In the genomic region with DNA sequence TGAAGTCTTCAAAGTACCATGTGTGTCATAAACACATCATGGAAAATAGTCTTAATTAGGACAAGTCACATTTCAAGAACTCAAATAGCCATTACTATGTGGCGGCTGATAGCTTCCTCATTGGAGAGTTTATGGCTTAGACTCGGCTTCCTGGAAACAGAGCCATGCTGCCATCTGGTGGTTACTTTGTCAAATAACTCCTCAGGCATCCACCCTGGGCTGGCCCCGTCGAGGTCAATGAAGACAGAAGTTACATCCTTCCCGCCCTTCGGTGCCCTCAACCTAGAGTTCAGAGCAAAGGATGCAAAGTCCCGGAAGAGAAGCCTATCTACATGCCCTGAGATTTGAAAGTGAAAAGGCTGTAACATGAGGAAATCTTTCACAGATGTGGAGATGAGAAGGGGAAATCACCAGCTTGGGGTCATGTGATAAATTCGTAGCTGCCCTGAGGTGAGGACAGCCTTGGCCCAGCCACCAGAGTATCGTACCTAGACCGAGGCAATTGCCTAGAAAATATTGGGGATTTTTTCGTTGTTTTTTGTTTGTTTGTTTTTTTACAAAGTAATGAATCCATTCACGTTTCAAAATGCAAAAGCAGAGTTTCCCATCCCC, we compare ENCODE assay signal across 1 cellular context.
TF ChIP-seq lines count a peak whose summit lies in the region.

No MANE protein-coding gene starts in this region.

TF ChIP-seq in H1, 55 proteins besides CTCF, POLR2A, EP300 and RAD21:
- TF ChIP-seq CHD7 (IDR thresholded peaks at IDR 0.05; ENCODE audit: insufficient replicate concordance, low read length) (no peak), FOSL1 (IDR thresholded peaks at IDR 0.05; ENCODE audit: insufficient read depth, low read depth, low read length) (no peak), HDAC2 (IDR thresholded peaks at IDR 0.05; ENCODE audit: borderline replicate concordance in 1 of 2, low read depth in 2 of 2, low read length in 2 of 2) (no peak), TAF1 (IDR thresholded peaks at IDR 0.05; ENCODE audit: low read depth, low read length) (no peak), E2F6 (IDR thresholded peaks at IDR 0.05) (peak; percentile 95), RFX5 (IDR thresholded peaks at IDR 0.05; ENCODE audit: borderline replicate concordance, low read depth, low read length) (no peak), MAX (IDR thresholded peaks at IDR 0.05) (peak; percentile 78), YY1 (IDR thresholded peaks at IDR 0.05; ENCODE audit: low read depth, low read length) (peak; percentile 5; the same call in 1 of the 2 replicates), ZNF274 (IDR thresholded peaks at IDR 0.05; ENCODE audit: borderline replicate concordance, extremely low read depth, low read length) (no peak), NRF1 (IDR thresholded peaks at IDR 0.05; ENCODE audit: low read depth, low read length) (no peak), CTBP2 (IDR thresholded peaks at IDR 0.05; ENCODE audit: borderline replicate concordance, insufficient read depth, insufficient read length, low read length) (no peak), TEAD4 (IDR thresholded peaks at IDR 0.05; ENCODE audit: low read depth, low read length) (peak; percentile 42; the same call in 1 of the 2 replicates), EZH2 (IDR thresholded peaks at IDR 0.05; ENCODE audit: low read depth, low read length, severe bottlenecking) (no peak), CHD1 (IDR thresholded peaks at IDR 0.05; ENCODE audit: low read depth, low read length) (no peak), RXRA (IDR thresholded peaks at IDR 0.05; ENCODE audit: insufficient read depth, low read depth, low read length) (no peak), BCL11A (IDR thresholded peaks at IDR 0.05; ENCODE audit: low read depth in 2 of 2, low read length in 2 of 2) (no peak), SUZ12 (IDR thresholded peaks at IDR 0.05; ENCODE audit: low read length) (no peak), CEBPB (IDR thresholded peaks at IDR 0.05; ENCODE audit: low read depth, low read length) (no peak), GABPA (IDR thresholded peaks at IDR 0.05; ENCODE audit: borderline replicate concordance, insufficient read depth, low read length) (no peak)
- TF ChIP-seq, protein P1, sequence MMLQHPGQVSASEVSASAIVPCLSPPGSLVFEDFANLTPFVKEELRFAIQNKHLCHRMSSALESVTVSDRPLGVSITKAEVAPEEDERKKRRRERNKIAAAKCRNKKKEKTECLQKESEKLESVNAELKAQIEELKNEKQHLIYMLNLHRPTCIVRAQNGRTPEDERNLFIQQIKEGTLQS (IDR thresholded peaks at IDR 0.05; ENCODE audit: insufficient read depth, low read depth, low read length) = no peak
